29 cellular contexts compared by ENCODE assay signal in the genomic region with DNA sequence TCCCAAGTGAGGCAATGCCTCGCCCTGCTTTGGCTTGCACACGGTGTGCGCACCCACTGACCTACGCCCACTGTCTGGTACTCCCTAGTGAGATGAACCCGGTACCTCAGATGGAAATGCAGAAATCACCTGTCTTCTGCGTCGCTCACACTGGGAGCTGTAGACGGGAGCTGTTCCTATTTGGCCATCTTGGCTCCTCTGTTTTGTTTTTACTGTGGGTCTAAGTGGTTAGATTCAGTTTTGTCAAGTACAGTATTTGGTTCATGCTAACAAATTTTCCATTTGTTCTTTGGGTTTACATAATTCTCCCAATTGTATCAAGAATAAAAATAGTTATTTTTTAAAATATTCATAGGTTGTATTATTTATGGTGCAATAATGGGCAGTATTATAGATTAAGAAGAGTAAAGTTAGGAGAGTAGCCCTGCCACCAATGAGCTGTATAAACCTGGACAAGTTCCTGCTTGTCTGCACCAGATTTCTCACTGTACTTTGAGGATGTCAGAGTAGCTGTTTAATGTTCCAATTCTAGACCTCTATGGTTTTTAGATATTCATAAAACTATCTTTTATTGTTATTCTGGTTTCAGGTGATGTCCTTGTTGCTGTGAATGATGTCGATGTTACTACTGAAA. TPM values are rescaled to one million over a fixed set of nuclear protein-coding genes. Genes with fewer than 3 reads are reported as not detected.
DNase-seq lines count a peak whose midpoint lies in the region; ATAC-seq and TF ChIP-seq lines count a peak whose summit lies in the region.
"Had no signal": no experiment of that assay in that cellular context is flagged by ENCODE, and none has a peak within 500 bp of the region (broad histone marks: within the 10 kb centered on the region; RNA-seq: fewer than 3 reads in every experiment).

No MANE protein-coding gene starts in this region.

- H3K27me3 ChIP-seq in foreskin keratinocyte, result no peaks in the 10 kb centered on the region
- H3K27me3 ChIP-seq in smooth muscle cell (ENCODE audit: low read depth), result no peaks in the 10 kb centered on the region
- H3K27me3 ChIP-seq: adrenal gland, body of pancreas, gastrocnemius medialis, hepatocyte, ovary, right atrium auricular region had no signal

- no peaks in the 10 kb centered on the region for H3K36me3 ChIP-seq in smooth muscle cell (ENCODE audit: low read depth)
- H3K36me3 ChIP-seq: adrenal gland, gastrocnemius medialis, ovary, right atrium auricular region had no signal

- H3K9ac ChIP-seq in smooth muscle cell (ENCODE audit: low read depth), result no peak overlapping the region

- H3K4me3 Mint-ChIP-seq in activated naive CD8-positive, alpha-beta T cell treated with anti-CD3 and anti-CD28 coated beads for 36 hours, result peak overlapping the region; percentile 11
- no peak overlapping the region for H3K4me3 Mint-ChIP-seq in activated naive CD8-positive, alpha-beta T cell treated with anti-CD3 and anti-CD28 coated beads, Interleukin-2, amount 50 U/mL, for 24 hours

- H4K20me1 ChIP-seq in smooth muscle cell (ENCODE audit: low read depth), result no peaks in the 10 kb centered on the region

- no peaks in the 10 kb centered on the region for H3K4me1 Mint-ChIP-seq in activated naive CD8-positive, alpha-beta T cell treated with anti-CD3 and anti-CD28 coated beads for 36 hours
- H3K4me1 Mint-ChIP-seq in activated naive CD8-positive, alpha-beta T cell treated with anti-CD3 and anti-CD28 coated beads, Interleukin-2, amount 50 U/mL, for 24 hours, result no peaks in the 10 kb centered on the region
- H3K4me1 Mint-ChIP-seq: CD4-positive, alpha-beta memory T cell; immature natural killer cell had no signal

- peak overlapping the region; percentile 32 for H3K4me3 ChIP-seq in smooth muscle cell
- H3K4me3 ChIP-seq: adrenal gland, body of pancreas, gastrocnemius medialis, hepatocyte, ovary, right atrium auricular region had no signal

- ATAC-seq in activated naive CD8-positive, alpha-beta T cell treated with anti-CD3 and anti-CD28 coated beads, Interleukin-2, amount 50 U/mL, for 24 hours, result no peak
- peak; percentile 60 for ATAC-seq in foreskin keratinocyte
- ATAC-seq: activated CD4-positive, CD25-positive, alpha-beta regulatory T cell treated with anti-CD3 and anti-CD28 coated beads, Interleukin-2, amount 50 U/mL, for 24 hours; body of pancreas; gastrocnemius medialis; left colon; stimulated activated naive CD8-positive, alpha-beta T cell treated with anti-CD3 and anti-CD28 coated beads, Interleukin-15, Interleukin-2, amounts not matched to agents 100 U/mL and 50 U/mL, for 24 hours had no signal

- H3K9me3 Mint-ChIP-seq in activated naive CD8-positive, alpha-beta T cell treated with anti-CD3 and anti-CD28 coated beads for 36 hours, result no peaks in the 10 kb centered on the region
- H3K9me3 Mint-ChIP-seq in activated naive CD8-positive, alpha-beta T cell treated with anti-CD3 and anti-CD28 coated beads, Interleukin-2, amount 50 U/mL, for 24 hours, result no peaks in the 10 kb centered on the region

- H3K4me1 ChIP-seq in foreskin keratinocyte (peaks cover 7% of the 10 kb centered on the region), smooth muscle cell (ENCODE audit: low read depth) (no peaks in the 10 kb centered on the region)
- H3K4me1 ChIP-seq: adrenal gland, body of pancreas, gastrocnemius medialis, right atrium auricular region had no signal

- no peaks in the 10 kb centered on the region for H3F3A ChIP-seq in smooth muscle cell (ENCODE audit: low read depth)

- no peak overlapping the region for H3K27ac Mint-ChIP-seq in activated naive CD8-positive, alpha-beta T cell treated with anti-CD3 and anti-CD28 coated beads for 36 hours
- H3K27ac Mint-ChIP-seq in activated naive CD8-positive, alpha-beta T cell treated with anti-CD3 and anti-CD28 coated beads, Interleukin-2, amount 50 U/mL, for 24 hours, result no peak overlapping the region
- H3K27ac Mint-ChIP-seq: CD4-positive, alpha-beta memory T cell; immature natural killer cell had no signal

- H2AFZ ChIP-seq in smooth muscle cell (ENCODE audit: low read depth), result no peak overlapping the region
- H2AFZ ChIP-seq: hepatocyte had no signal

- no peaks in the 10 kb centered on the region for H3K36me3 Mint-ChIP-seq in activated naive CD8-positive, alpha-beta T cell treated with anti-CD3 and anti-CD28 coated beads for 36 hours
- H3K36me3 Mint-ChIP-seq in activated naive CD8-positive, alpha-beta T cell treated with anti-CD3 and anti-CD28 coated beads, Interleukin-2, amount 50 U/mL, for 24 hours (ENCODE audit: low read depth), result no peaks in the 10 kb centered on the region
- H3K36me3 Mint-ChIP-seq: CD4-positive, alpha-beta memory T cell; immature natural killer cell had no signal

- H3K27ac ChIP-seq in foreskin keratinocyte (no peak overlapping the region), smooth muscle cell (ENCODE audit: low read depth) (no peak overlapping the region)
- H3K27ac ChIP-seq: adrenal gland, body of pancreas, gastrocnemius medialis, hepatocyte, ovary, right atrium auricular region had no signal

- H3K27me3 Mint-ChIP-seq in activated naive CD8-positive, alpha-beta T cell treated with anti-CD3 and anti-CD28 coated beads for 36 hours, result no peaks in the 10 kb centered on the region
- peaks cover 1% of the 10 kb centered on the region for H3K27me3 Mint-ChIP-seq in activated naive CD8-positive, alpha-beta T cell treated with anti-CD3 and anti-CD28 coated beads, Interleukin-2, amount 50 U/mL, for 24 hours

- H3K9me3 ChIP-seq in smooth muscle cell (replicated peaks; ENCODE audit: low read depth), result no peaks in the 10 kb centered on the region
- H3K9me3 ChIP-seq: adrenal gland, body of pancreas, gastrocnemius medialis, ovary, right atrium auricular region had no signal

- WGBS in smooth muscle cell (ENCODE audit: low lambda C conversion rate), result 60% methylated on average over 9 of the region's 9 CpGs

- peak overlapping the region; percentile 48 for H3K4me2 ChIP-seq in smooth muscle cell
- H3K4me2 ChIP-seq: hepatocyte had no signal

- no peak for DNase-seq in activated naive CD8-positive, alpha-beta T cell treated with anti-CD3 and anti-CD28 coated beads for 36 hours
- DNase-seq in activated naive CD8-positive, alpha-beta T cell treated with anti-CD3 and anti-CD28 coated beads, Interleukin-2, amount 50 U/mL, for 24 hours, result no peak
- peak; percentile 42 for DNase-seq in NCI-H69 (lab: John Stamatoyannopoulos, UW)
- peak in 1 of 2 donors; percentile 16 for DNase-seq in foreskin keratinocyte
- DNase-seq in smooth muscle cell (lab: John Stamatoyannopoulos, UW; ENCODE audit: unreplicated experiment), result no peak
- DNase-seq in OCI-M1 (lab: John Stamatoyannopoulos, UW), result no peak
- no peak for DNase-seq in stimulated activated CD4-positive, alpha-beta T cell treated with anti-CD3 and anti-CD28 coated beads, Interleukin-1b, Interleukin-23, amount 100 ng/mL, for 48 hours
- DNase-seq in NCI-H446 (lab: John Stamatoyannopoulos, UW), result no peak
- DNase-seq: activated CD4-positive, alpha-beta T cell treated with anti-CD3 and anti-CD28 coated beads, Interleukin-2, amount 50 U/mL, for 4 hours; activated naive CD4-positive, alpha-beta T cell treated with Interleukin-2 at 50 U/mL for 16 hours; adrenal gland; AML-193; body of pancreas; CD4-positive, alpha-beta memory T cell; gastrocnemius medialis; GOT3; immature natural killer cell; Karpas-422; left colon; NCI-H2081; NCI-H2227 treated with DMSO at 0.1 percent for 48 hours; NCI-H82; ovary; stimulated activated CD4-positive, alpha-beta T cell treated with anti-CD3 and anti-CD28 coated beads, Interleukin-2, amount 100 ng/mL, for 24 hours; stimulated activated naive CD8-positive, alpha-beta T cell treated with anti-CD3 and anti-CD28 coated beads, Interleukin-15, Interleukin-2, amounts not matched to agents 100 U/mL and 50 U/mL, for 24 hours; T-helper 1 cell had no signal

- H3K79me2 ChIP-seq in smooth muscle cell (ENCODE audit: low read depth), result no peaks in the 10 kb centered on the region
- H3K79me2 ChIP-seq: hepatocyte had no signal

- TF ChIP-seq CTCF in foreskin keratinocyte (conservative IDR thresholded peaks at IDR 0.05), result no peak
- TF ChIP-seq CTCF in smooth muscle cell (IDR thresholded peaks at IDR 0.05; ENCODE audit: borderline replicate concordance, insufficient read depth, poor library complexity, severe bottlenecking), result no peak

RNA-seq across cellular contexts. Expression of a gene that starts 23.4 kb away (rescaled TPM):
- under 1 TPM; 0.32 to 0.35 TPM for total RNA-seq in activated naive CD8-positive, alpha-beta T cell treated with anti-CD3 and anti-CD28 coated beads for 36 hours
- total RNA-seq in foreskin keratinocyte (3.1 and 3.8 TPM in 2 replicates), smooth muscle cell (32.8 and 36.0 TPM in 2 replicates)
- polyA plus RNA-seq in foreskin keratinocyte (0.71 and 0.81 TPM in 2 replicates), smooth muscle cell (4.3 and 8.0 TPM in 2 replicates)
- total RNA-seq: CD4-positive, alpha-beta memory T cell had no signal
